ENCODE assay signal across 18 cellular contexts in the genomic region with DNA sequence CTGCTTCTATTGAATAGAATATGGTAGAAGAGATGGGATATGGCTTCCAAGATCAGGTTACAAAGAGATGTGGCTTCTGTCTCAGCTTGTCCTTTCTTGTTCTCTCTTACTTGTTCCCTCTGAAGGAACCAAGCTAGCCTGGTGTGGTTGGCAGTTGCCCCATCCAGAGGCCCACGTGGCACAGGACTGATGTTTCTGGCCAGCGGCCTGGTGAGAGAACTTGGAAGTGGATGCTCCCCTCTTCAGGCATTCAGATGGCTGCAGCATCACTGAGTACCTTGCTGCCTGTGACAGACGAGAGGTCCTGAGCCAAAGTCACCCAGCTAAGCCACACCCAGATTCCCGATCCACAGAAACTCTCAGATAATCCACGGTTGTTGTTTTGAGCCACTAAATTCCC.
"Had no signal": no experiment of that assay in that cellular context is flagged by ENCODE, and none has a peak within 500 bp of the region (broad histone marks: within the 10 kb centered on the region; RNA-seq: fewer than 3 reads in every experiment).

No MANE protein-coding gene starts in this region.

- H3K27me3 ChIP-seq: cardiac muscle cell, upper lobe of left lung had no signal

- ATAC-seq: activated CD8-positive, alpha-beta T cell treated with anti-CD3 and anti-CD28 coated beads, Interleukin-2, amount 10 ng/mL, durations not matched to agents 7 days and 5 days; esophagus mucosa; left ventricle myocardium superior; stimulated activated naive CD8-positive, alpha-beta T cell treated with anti-CD3 and anti-CD28 coated beads, Interleukin-15, Interleukin-2, amounts not matched to agents 100 U/mL and 50 U/mL, for 24 hours; T-cell had no signal

- H3K27ac ChIP-seq: cardiac muscle cell, upper lobe of left lung had no signal

- DNase-seq: activated CD4-positive, alpha-beta T cell treated with anti-CD3 and anti-CD28 coated beads for 1 hour; activated CD4-positive, alpha-beta T cell treated with anti-CD3 and anti-CD28 coated beads, Interleukin-2, amount 50 U/mL, for 1 hour; activated CD8-positive, alpha-beta T cell treated with anti-CD3 and anti-CD28 coated beads, Interleukin-2, amount 10 ng/mL, durations not matched to agents 7 days and 5 days; activated gamma-delta T cell treated with Interleukin-2 at 50 U/mL for 16 hours; activated naive CD8-positive, alpha-beta T cell treated with anti-CD3 and anti-CD28 coated beads for 36 hours; amniotic stem cell; effector CD4-positive, alpha-beta T cell; foreskin melanocyte; hippocampal formation; left ventricle myocardium superior; nephron progenitor cell; retina; stimulated activated CD4-positive, alpha-beta T cell treated with anti-CD3 and anti-CD28 coated beads, Interleukin-4, amount 100 ng/mL, for 4 hours; stimulated activated naive CD8-positive, alpha-beta T cell treated with anti-CD3 and anti-CD28 coated beads, Interleukin-15, Interleukin-2, amounts not matched to agents 100 U/mL and 50 U/mL, for 24 hours; T-cell; upper lobe of left lung had no signal

- H3K36me3 ChIP-seq: cardiac muscle cell, upper lobe of left lung had no signal

- H3K27me3 Mint-ChIP-seq: activated naive CD8-positive, alpha-beta T cell treated with anti-CD3 and anti-CD28 coated beads for 36 hours; T-cell had no signal

- H3K4me3 Mint-ChIP-seq: activated CD8-positive, alpha-beta T cell treated with anti-CD3 and anti-CD28 coated beads, Interleukin-2, amount 10 ng/mL, durations not matched to agents 7 days and 5 days; activated naive CD8-positive, alpha-beta T cell treated with anti-CD3 and anti-CD28 coated beads for 36 hours; nephron progenitor cell; T-cell had no signal

- H3K4me3 ChIP-seq: cardiac muscle cell, upper lobe of left lung had no signal

- H3K9me3 ChIP-seq: upper lobe of left lung had no signal

- H3K27ac Mint-ChIP-seq: activated CD8-positive, alpha-beta T cell treated with anti-CD3 and anti-CD28 coated beads, Interleukin-2, amount 10 ng/mL, durations not matched to agents 7 days and 5 days; activated naive CD8-positive, alpha-beta T cell treated with anti-CD3 and anti-CD28 coated beads for 36 hours; nephron progenitor cell had no signal

- H3K9me3 Mint-ChIP-seq: activated naive CD8-positive, alpha-beta T cell treated with anti-CD3 and anti-CD28 coated beads for 36 hours had no signal

- H3K4me1 ChIP-seq: upper lobe of left lung had no signal
